1 cellular context compared by ENCODE assay signal in genomic region chr20:57589728-57590484, GRCh38.
A peak's percentile ranks its signal among the peaks of the same experiment; 100 is the strongest.
TF ChIP-seq lines count a peak whose summit lies in the region.

No MANE protein-coding gene starts in this region.

TF ChIP-seq in HepG2, 621 proteins besides CTCF, POLR2A, EP300 and RAD21 (continued from another document and continues in another):
- TF ChIP-seq THAP8 (CRISPR knock-in tag; IDR thresholded peaks at IDR 0.05; ENCODE audit: borderline replicate concordance) (peak; percentile 91; the same call in 1 of the 2 replicates), SMC3 (IDR thresholded peaks at IDR 0.05; ENCODE audit: low read length) (no peak; the same call in 1 of the 2 replicates), MIER2 (CRISPR knock-in tag; IDR thresholded peaks at IDR 0.05) (0 out of 2 replicates have a peak, but pooled peaks have one; percentile 60), TOPORS (CRISPR knock-in tag; IDR thresholded peaks at IDR 0.05) (peak; percentile 31; the same call in 1 of the 2 replicates), ATF5 (CRISPR knock-in tag; IDR thresholded peaks at IDR 0.05; ENCODE audit: low read depth) (0 out of 2 replicates have a peak, but pooled peaks have one; percentile 27), KDM6A (CRISPR knock-in tag; IDR thresholded peaks at IDR 0.05; ENCODE audit: low read depth) (peak; percentile 82), ZFP91 (CRISPR knock-in tag; IDR thresholded peaks at IDR 0.05; ENCODE audit: borderline replicate concordance) (peak; percentile 62; the same call in 1 of the 2 replicates), ZMAT3 (CRISPR knock-in tag; conservative IDR thresholded peaks at IDR 0.05) (peak; percentile 78; the same call in 1 of the 2 replicates), ZNF607 (CRISPR knock-in tag; IDR thresholded peaks at IDR 0.05; ENCODE audit: borderline replicate concordance) (peak; percentile 96), GABPA (IDR thresholded peaks at IDR 0.05; ENCODE audit: low read depth, low read length) (no peak), GABPA (CRISPR knock-in tag; IDR thresholded peaks at IDR 0.05; ENCODE audit: low read depth) (peak; percentile 73; the same call in 1 of the 2 replicates), NR0B2 (CRISPR knock-in tag; IDR thresholded peaks at IDR 0.05) (no peak), CBFB (CRISPR knock-in tag; IDR thresholded peaks at IDR 0.05) (no peak), ZBTB43 (CRISPR knock-in tag; conservative IDR thresholded peaks at IDR 0.05) (0 out of 2 replicates have a peak, but pooled peaks have one; percentile 49), DPF2 (CRISPR knock-in tag; IDR thresholded peaks at IDR 0.05; ENCODE audit: borderline replicate concordance, low read depth) (0 out of 2 replicates have a peak, but pooled peaks have one; percentile 70), SSRP1 (CRISPR knock-in tag; IDR thresholded peaks at IDR 0.05) (no peak), SRY (CRISPR knock-in tag; IDR thresholded peaks at IDR 0.05) (peak; percentile 36; the same call in 1 of the 2 replicates), NFIB (CRISPR knock-in tag; IDR thresholded peaks at IDR 0.05; ENCODE audit: borderline replicate concordance) (no peak), KAT8 (CRISPR knock-in tag; IDR thresholded peaks at IDR 0.05) (peak; percentile 73; the same call in 1 of the 2 replicates), HMGXB4 (CRISPR knock-in tag; IDR thresholded peaks at IDR 0.05; ENCODE audit: borderline replicate concordance in 1 of 2, low read depth in 1 of 2) (peak in 1 of 2 experiments; percentile 49; a peak in 1 of 4 replicates), ZNF580 (CRISPR knock-in tag; IDR thresholded peaks at IDR 0.05; ENCODE audit: borderline replicate concordance, low read depth) (peak; percentile 86; the same call in 1 of the 2 replicates), TCF7 (IDR thresholded peaks at IDR 0.05; ENCODE audit: low read depth) (no peak), FOXP1 (IDR thresholded peaks at IDR 0.05) (no peak), FOXP1 (CRISPR knock-in tag; IDR thresholded peaks at IDR 0.05) (peak; percentile 71), ZNF296 (CRISPR knock-in tag; conservative IDR thresholded peaks at IDR 0.05) (no peak), ZSCAN31 (CRISPR knock-in tag; IDR thresholded peaks at IDR 0.05; ENCODE audit: low read depth) (no peak), ZNF142 (CRISPR knock-in tag; IDR thresholded peaks at IDR 0.05) (no peak), ZNF512B (CRISPR knock-in tag; IDR thresholded peaks at IDR 0.05; ENCODE audit: borderline replicate concordance) (peak; percentile 66; the same call in 1 of the 2 replicates), ATF6 (CRISPR knock-in tag; conservative IDR thresholded peaks at IDR 0.05) (0 out of 2 replicates have a peak, but pooled peaks have one; percentile 32), BCL6 (CRISPR knock-in tag; IDR thresholded peaks at IDR 0.05) (peak; percentile 73), ZNF768 (CRISPR knock-in tag; IDR thresholded peaks at IDR 0.05) (peak; percentile 59; the same call in 1 of the 2 replicates), ZNF33B (CRISPR knock-in tag; IDR thresholded peaks at IDR 0.05) (no peak), SETDB1 (CRISPR knock-in tag; IDR thresholded peaks at IDR 0.05; ENCODE audit: borderline replicate concordance) (peak; percentile 90; the same call in 1 of the 2 replicates), ZBTB7B (CRISPR knock-in tag; IDR thresholded peaks at IDR 0.05) (peak; percentile 80), ZNF124 (CRISPR knock-in tag; IDR thresholded peaks at IDR 0.05) (0 out of 2 replicates have a peak, but pooled peaks have one; percentile 30), ZNF235 (CRISPR knock-in tag; IDR thresholded peaks at IDR 0.05; ENCODE audit: borderline replicate concordance) (no peak; the same call in 1 of the 2 replicates), TCF12 (IDR thresholded peaks at IDR 0.05) (no peak), TCF12 (CRISPR knock-in tag; IDR thresholded peaks at IDR 0.05) (peak; percentile 78; the same call in 1 of the 2 replicates), KLF12 (CRISPR knock-in tag; IDR thresholded peaks at IDR 0.05; ENCODE audit: borderline replicate concordance) (peak; percentile 83; the same call in 1 of the 2 replicates), TFDP2 (CRISPR knock-in tag; IDR thresholded peaks at IDR 0.05) (peak; percentile 71), PHF21A (CRISPR knock-in tag; IDR thresholded peaks at IDR 0.05) (peak; percentile 86)
